8 cellular contexts compared by ENCODE assay signal in the genomic region with DNA sequence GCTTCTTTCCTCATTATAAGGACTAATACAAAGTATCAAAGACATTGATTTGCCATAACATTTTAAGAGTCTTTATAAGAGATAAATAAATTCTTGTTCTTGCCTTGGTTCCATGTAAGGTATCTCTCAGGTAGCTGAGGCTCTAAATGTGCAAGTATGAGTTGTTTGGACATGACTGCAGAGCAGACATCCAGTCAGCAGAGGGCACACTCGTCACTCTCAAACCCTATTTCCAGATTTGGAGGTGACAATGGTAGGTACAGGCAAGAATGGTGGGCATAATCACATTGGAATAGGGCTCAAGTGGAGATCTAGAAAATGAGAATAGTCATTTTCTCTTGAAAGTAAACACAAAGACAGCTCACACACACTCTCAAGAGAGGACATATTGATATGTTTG.
DNase-seq lines count a peak whose midpoint lies in the region; ATAC-seq and TF ChIP-seq lines count a peak whose summit lies in the region.

No MANE protein-coding gene starts in this region.

- peak; percentile 63 for ATAC-seq in HG03342 (IDR thresholded peaks at IDR 0.05; ENCODE audit: unreplicated experiment)

- H3K4me2 ChIP-seq in mesenchymal stem cell (ENCODE audit: low read length, poor library complexity, severe bottlenecking): no peak overlapping the region

- peaks cover 0 to 11% (median under 1%) of the 10 kb centered on the region in 4 donors for H3K27me3 ChIP-seq in liver (ENCODE audit: control insufficient read depth in 4 of 4, insufficient read depth in 4 of 4, low read length in 3 of 4)
- H3K27me3 ChIP-seq in mesenchymal stem cell (ENCODE audit: control insufficient read depth in 1 of 2, insufficient read depth in 1 of 2, low read length in 2 of 2): peaks cover 25 to 26% of the 10 kb centered on the region in 2 experiments

- H2BK120ac ChIP-seq in mesenchymal stem cell (ENCODE audit: low read depth, low read length): no peak overlapping the region

- no peak overlapping the region for H2BK15ac ChIP-seq in mesenchymal stem cell (ENCODE audit: low read depth, poor library complexity, severe bottlenecking)

- DNase-seq in GM13976 (ENCODE audit: low spot score) (peak; percentile 46), RKO (ENCODE audit: low spot score) (peak; percentile 12), MV-4-11 (lab: John Stamatoyannopoulos, UW) (no peak), NCI-H446 treated with DMSO at 0.1 percent for 48 hours (lab: John Stamatoyannopoulos, UW) (no peak), mesenchymal stem cell (no peak)
- DNase-seq in effector CD4-positive, alpha-beta T cell: no peak

- no peaks in the 10 kb centered on the region for H3K36me3 ChIP-seq in liver (ENCODE audit: control insufficient read depth in 4 of 4, insufficient read depth in 3 of 4, low read depth in 1 of 4, low read length in 3 of 4)
- H3K36me3 ChIP-seq in mesenchymal stem cell (ENCODE audit: control insufficient read depth in 1 of 2, insufficient read depth in 2 of 2, low read depth in 1 of 2, low read length in 2 of 2): no peaks in the 10 kb centered on the region

- H4K8ac ChIP-seq in mesenchymal stem cell (ENCODE audit: low read length): no peak overlapping the region

- no peak overlapping the region for H2BK5ac ChIP-seq in mesenchymal stem cell (ENCODE audit: low read depth, low read length, poor library complexity, severe bottlenecking)

- no peak overlapping the region for H4K91ac ChIP-seq in mesenchymal stem cell (ENCODE audit: low read length)

- no peak overlapping the region for H3K27ac ChIP-seq in liver (ENCODE audit: low read depth in 1 of 2, low read length in 2 of 2)
- H3K27ac ChIP-seq in mesenchymal stem cell (ENCODE audit: low read length, poor library complexity, severe bottlenecking): no peak overlapping the region

- 0% methylated on average over 1 of the region's 1 CpG for WGBS in liver
- no CpG with 5 or more reads among the region's 1 CpG for WGBS in mesenchymal stem cell

- H3K79me1 ChIP-seq in mesenchymal stem cell (replicated peaks; ENCODE audit: low read length, poor library complexity, severe bottlenecking): no peaks in the 10 kb centered on the region

- no peak overlapping the region for H3K14ac ChIP-seq in mesenchymal stem cell (ENCODE audit: low read length in 2 of 2)

- TF ChIP-seq RAD21 in liver (IDR thresholded peaks at IDR 0.05): peak; percentile 41 to 72

- H3K4me3 ChIP-seq in liver (ENCODE audit: low read depth in 1 of 3, low read length in 3 of 3) (no peak overlapping the region), mesenchymal stem cell (ENCODE audit: insufficient read depth in 1 of 2, low read depth in 1 of 2, low read length in 2 of 2) (no peak overlapping the region)

- H3K9me3 ChIP-seq in liver (ENCODE audit: control insufficient read depth in 4 of 4, low read length in 3 of 4): no peaks in the 10 kb centered on the region
- no peaks in the 10 kb centered on the region for H3K9me3 ChIP-seq in mesenchymal stem cell (ENCODE audit: control insufficient read depth, low read length)

- H2AK5ac ChIP-seq in mesenchymal stem cell (ENCODE audit: low read length, severe bottlenecking): no peak overlapping the region

- no peak overlapping the region for H3K9ac ChIP-seq in liver (ENCODE audit: low read depth in 1 of 2, low read length in 2 of 2)
- H3K9ac ChIP-seq in mesenchymal stem cell (ENCODE audit: low read length): no peak overlapping the region

- peaks cover 0 to 14% (median 10%) of the 10 kb centered on the region in 4 donors for H3K4me1 ChIP-seq in liver (ENCODE audit: control insufficient read depth in 4 of 4, insufficient read depth in 4 of 4, low read length in 3 of 4)
- peaks cover 5% of the 10 kb centered on the region for H3K4me1 ChIP-seq in mesenchymal stem cell (ENCODE audit: control insufficient read depth, insufficient read depth, low read depth, low read length)

- no peak overlapping the region for H2BK12ac ChIP-seq in mesenchymal stem cell (ENCODE audit: low read length in 2 of 2)

- peak; percentile 44 for TF ChIP-seq CTCF in GM13976 (IDR thresholded peaks at IDR 0.05; ENCODE audit: borderline replicate concordance, control extremely low read depth, extremely low read depth, insufficient read depth, missing control alignments)
- peak; percentile 39 for TF ChIP-seq CTCF in liver (IDR thresholded peaks at IDR 0.05; ENCODE audit: low read depth, low read length, missing input control)

- H3K4ac ChIP-seq in mesenchymal stem cell (ENCODE audit: low read depth in 1 of 2, low read length in 2 of 2): no peak overlapping the region

- no peak overlapping the region for H3K18ac ChIP-seq in mesenchymal stem cell (ENCODE audit: low read depth in 1 of 2, low read length in 2 of 2)

- in situ Hi-C loops in GM13976 (cut with MboI; ENCODE audit: low sequenced_read_pairs, unreplicated experiment): no loop called here

- no peak overlapping the region for H3K23ac ChIP-seq in mesenchymal stem cell (ENCODE audit: low read length in 2 of 2)

- no peak overlapping the region for H2AFZ ChIP-seq in mesenchymal stem cell (ENCODE audit: low read depth, low read length)

TF ChIP-seq in liver, 16 proteins besides CTCF, POLR2A, EP300 and RAD21:
- TF ChIP-seq ZBTB33 (IDR thresholded peaks at IDR 0.05): no peak
- TF ChIP-seq NR2F2 (IDR thresholded peaks at IDR 0.05): no peak
- no peak for TF ChIP-seq GABPA (IDR thresholded peaks at IDR 0.05 in 1 of 2, conservative IDR thresholded peaks at IDR 0.05 in 1 of 2)
- no peak for TF ChIP-seq RXRA (IDR thresholded peaks at IDR 0.05)
- TF ChIP-seq JUND (IDR thresholded peaks at IDR 0.05): no peak
- TF ChIP-seq, protein P1, sequence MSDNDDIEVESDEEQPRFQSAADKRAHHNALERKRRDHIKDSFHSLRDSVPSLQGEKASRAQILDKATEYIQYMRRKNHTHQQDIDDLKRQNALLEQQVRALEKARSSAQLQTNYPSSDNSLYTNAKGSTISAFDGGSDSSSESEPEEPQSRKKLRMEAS (IDR thresholded peaks at IDR 0.05): no peak
- TF ChIP-seq HNF4G (IDR thresholded peaks at IDR 0.05): no peak
- TF ChIP-seq, protein P2, sequence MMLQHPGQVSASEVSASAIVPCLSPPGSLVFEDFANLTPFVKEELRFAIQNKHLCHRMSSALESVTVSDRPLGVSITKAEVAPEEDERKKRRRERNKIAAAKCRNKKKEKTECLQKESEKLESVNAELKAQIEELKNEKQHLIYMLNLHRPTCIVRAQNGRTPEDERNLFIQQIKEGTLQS (IDR thresholded peaks at IDR 0.05): no peak
- TF ChIP-seq, protein P3, sequence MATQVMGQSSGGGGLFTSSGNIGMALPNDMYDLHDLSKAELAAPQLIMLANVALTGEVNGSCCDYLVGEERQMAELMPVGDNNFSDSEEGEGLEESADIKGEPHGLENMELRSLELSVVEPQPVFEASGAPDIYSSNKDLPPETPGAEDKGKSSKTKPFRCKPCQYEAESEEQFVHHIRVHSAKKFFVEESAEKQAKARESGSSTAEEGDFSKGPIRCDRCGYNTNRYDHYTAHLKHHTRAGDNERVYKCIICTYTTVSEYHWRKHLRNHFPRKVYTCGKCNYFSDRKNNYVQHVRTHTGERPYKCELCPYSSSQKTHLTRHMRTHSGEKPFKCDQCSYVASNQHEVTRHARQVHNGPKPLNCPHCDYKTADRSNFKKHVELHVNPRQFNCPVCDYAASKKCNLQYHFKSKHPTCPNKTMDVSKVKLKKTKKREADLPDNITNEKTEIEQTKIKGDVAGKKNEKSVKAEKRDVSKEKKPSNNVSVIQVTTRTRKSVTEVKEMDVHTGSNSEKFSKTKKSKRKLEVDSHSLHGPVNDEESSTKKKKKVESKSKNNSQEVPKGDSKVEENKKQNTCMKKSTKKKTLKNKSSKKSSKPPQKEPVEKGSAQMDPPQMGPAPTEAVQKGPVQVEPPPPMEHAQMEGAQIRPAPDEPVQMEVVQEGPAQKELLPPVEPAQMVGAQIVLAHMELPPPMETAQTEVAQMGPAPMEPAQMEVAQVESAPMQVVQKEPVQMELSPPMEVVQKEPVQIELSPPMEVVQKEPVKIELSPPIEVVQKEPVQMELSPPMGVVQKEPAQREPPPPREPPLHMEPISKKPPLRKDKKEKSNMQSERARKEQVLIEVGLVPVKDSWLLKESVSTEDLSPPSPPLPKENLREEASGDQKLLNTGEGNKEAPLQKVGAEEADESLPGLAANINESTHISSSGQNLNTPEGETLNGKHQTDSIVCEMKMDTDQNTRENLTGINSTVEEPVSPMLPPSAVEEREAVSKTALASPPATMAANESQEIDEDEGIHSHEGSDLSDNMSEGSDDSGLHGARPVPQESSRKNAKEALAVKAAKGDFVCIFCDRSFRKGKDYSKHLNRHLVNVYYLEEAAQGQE (IDR thresholded peaks at IDR 0.05): no peak
- no peak for TF ChIP-seq TAF1 (conservative IDR thresholded peaks at IDR 0.05)
- no peak for TF ChIP-seq EGR1 (IDR thresholded peaks at IDR 0.05; ENCODE audit: low read depth in 2 of 2)
- TF ChIP-seq HNF4A (conservative IDR thresholded peaks at IDR 0.05): no peak
- TF ChIP-seq YY1 (IDR thresholded peaks at IDR 0.05): no peak
- no peak for TF ChIP-seq FOXA1 (IDR thresholded peaks at IDR 0.05)
- no peak for TF ChIP-seq SP1 (IDR thresholded peaks at IDR 0.05)
- TF ChIP-seq FOXA2 (IDR thresholded peaks at IDR 0.05): no peak

Comparison
In these comparisons a context has a peak if more than half of its experiments do, and no peak if none do; other contexts are left out.
1. DNase-seq: peak in GM13976 (single experiment) and RKO (single experiment); none in MV-4-11 (single experiment), effector CD4-positive, alpha-beta T cell (single experiment), NCI-H446 treated with DMSO at 0.1 percent for 48 hours (single experiment) and mesenchymal stem cell (single experiment).